In genomic region chr1:239719642-239720258, GRCh38 we compare ENCODE assay signal across 10 cellular contexts.
A peak's percentile ranks its signal among the peaks of the same experiment; 100 is the strongest.
DNase-seq lines count a peak whose midpoint lies in the region; ATAC-seq and TF ChIP-seq lines count a peak whose summit lies in the region.
"Had no signal": no experiment of that assay in that cellular context is flagged by ENCODE, and none has a peak within 500 bp of the region (broad histone marks: within the 10 kb centered on the region; RNA-seq: fewer than 3 reads in every experiment).

No MANE protein-coding gene starts in this region.

- H3K9me3 Mint-ChIP-seq in CD4-positive, alpha-beta T cell = no peaks in the 10 kb centered on the region
- no peaks in the 10 kb centered on the region for H3K9me3 Mint-ChIP-seq in activated T-cell treated with anti-CD3 and anti-CD28 coated beads, Interleukin-2, amount 50 U/mL, for 72 hours

- no peak overlapping the region for H3K27ac Mint-ChIP-seq in CD4-positive, alpha-beta T cell
- H3K27ac Mint-ChIP-seq in activated T-cell treated with anti-CD3 and anti-CD28 coated beads, Interleukin-2, amount 50 U/mL, for 72 hours = no peak overlapping the region

- H3K4me1 ChIP-seq in SJCRH30 = peaks cover 18% of the 10 kb centered on the region
- H3K4me1 ChIP-seq in neutrophil (ENCODE audit: control insufficient read depth in 1 of 2, insufficient read depth in 1 of 2, low read depth in 1 of 2, low read length in 1 of 2) = peaks cover 16 to 22% of the 10 kb centered on the region in 2 experiments
- H3K4me1 ChIP-seq: HAP-1 had no signal

- H3K4me3 ChIP-seq in SJCRH30 (peak overlapping the region; percentile 23), neutrophil (ENCODE audit: low read depth in 1 of 2, low read length in 1 of 2) (peak overlapping the region; percentile 18 to 57)
- H3K4me3 ChIP-seq: HAP-1 had no signal

- TF ChIP-seq CTCF in CD4-positive, alpha-beta T cell (IDR thresholded peaks at IDR 0.05) = no peak
- TF ChIP-seq CTCF in neutrophil (IDR thresholded peaks at IDR 0.05) = no peak

- peak in 9 of 10 experiments; percentile 8 to 59 (median 33) for DNase-seq in CD4-positive, alpha-beta T cell
- DNase-seq in SJCRH30 (peak; percentile 10 to 49), dedifferentiated amniotic fluid mesenchymal stem cell (ENCODE audit: extremely low spot score) (no peak), SHP77 treated with DMSO at 0.1 percent for 48 hours (lab: John Stamatoyannopoulos, UW) (no peak)
- peak; percentile 58 for DNase-seq in activated T-cell treated with anti-CD3 and anti-CD28 coated beads, Interleukin-2, amount 50 U/mL, for 72 hours
- DNase-seq: DMS53 had no signal

- peak; percentile 80 for ATAC-seq in CD4-positive, alpha-beta T cell (ENCODE audit: poor library complexity)
- ATAC-seq in activated T-cell treated with anti-CD3 and anti-CD28 coated beads, Interleukin-2, amount 50 U/mL, for 72 hours (replicated peaks in 1 of 2) = peak; percentile 61 to 65
- ATAC-seq in GM21360 (IDR thresholded peaks at IDR 0.05; ENCODE audit: unreplicated experiment) (no peak), GM18907 (IDR thresholded peaks at IDR 0.05; ENCODE audit: unreplicated experiment) (no peak)

- CTCF ChIA-PET in CD4-positive, alpha-beta T cell (lab: Charles Lee) = no interaction called here

- no peaks in the 10 kb centered on the region for H3K27me3 ChIP-seq in CD4-positive, alpha-beta T cell (ENCODE audit: control insufficient read depth, insufficient read depth, low read length)
- H3K27me3 ChIP-seq in SJCRH30 (no peaks in the 10 kb centered on the region), neutrophil (peaks cover 15% of the 10 kb centered on the region)

- intact Hi-C loops in CD4-positive, alpha-beta T cell (cut with DNase I, micrococcal nuclease) = loop anchor here in 1 of 2 experiments (5.0 to 10.0 kb wide), 3 partner anchors 83 to 312 kb away; no protein-coding TSS in a partner anchor

- H3K36me3 ChIP-seq in SJCRH30 (no peaks in the 10 kb centered on the region), neutrophil (no peaks in the 10 kb centered on the region)
- H3K36me3 ChIP-seq: HAP-1 had no signal

- H3K4me3 Mint-ChIP-seq in CD4-positive, alpha-beta T cell = no peak overlapping the region
- no peak overlapping the region for H3K4me3 Mint-ChIP-seq in activated T-cell treated with anti-CD3 and anti-CD28 coated beads, Interleukin-2, amount 50 U/mL, for 72 hours

- H3K36me3 Mint-ChIP-seq in CD4-positive, alpha-beta T cell (ENCODE audit: low read depth) = peaks cover 31% of the 10 kb centered on the region
- peaks cover 7 to 13% of the 10 kb centered on the region in 2 donors for H3K36me3 Mint-ChIP-seq in activated T-cell treated with anti-CD3 and anti-CD28 coated beads, Interleukin-2, amount 50 U/mL, for 72 hours (ENCODE audit: insufficient read depth in 2 of 2)

- H3K27ac ChIP-seq in CD4-positive, alpha-beta T cell (ENCODE audit: low read depth, low read length) = peak overlapping the region; percentile 75
- H3K27ac ChIP-seq in SJCRH30 (peak overlapping the region; percentile 44), neutrophil (peak overlapping the region; percentile 53)

- peaks cover 41% of the 10 kb centered on the region for H3K4me1 Mint-ChIP-seq in CD4-positive, alpha-beta T cell (ENCODE audit: low read depth)
- peaks cover 35% of the 10 kb centered on the region for H3K4me1 Mint-ChIP-seq in activated T-cell treated with anti-CD3 and anti-CD28 coated beads, Interleukin-2, amount 50 U/mL, for 72 hours (ENCODE audit: low read depth)

- POLR2A ChIA-PET in CD4-positive, alpha-beta T cell (lab: Charles Lee) = interaction anchor here (0.6 to 4.4 kb wide), 19 partner anchors 8 to 172 kb away, joined by 3 to 50 read pairs (median 4); no protein-coding TSS in a partner anchor

- H3K9me3 ChIP-seq in CD4-positive, alpha-beta T cell (ENCODE audit: control insufficient read depth, low read length) = no peaks in the 10 kb centered on the region
- H3K9me3 ChIP-seq in SJCRH30 (replicated peaks) = no peaks in the 10 kb centered on the region
- no peaks in the 10 kb centered on the region for H3K9me3 ChIP-seq in neutrophil
- H3K9me3 ChIP-seq: HAP-1 had no signal

- H3K27me3 Mint-ChIP-seq in CD4-positive, alpha-beta T cell = no peaks in the 10 kb centered on the region
- H3K27me3 Mint-ChIP-seq in activated T-cell treated with anti-CD3 and anti-CD28 coated beads, Interleukin-2, amount 50 U/mL, for 72 hours (ENCODE audit: low read depth) = no peaks in the 10 kb centered on the region

Comparison
In these comparisons a context has a peak if more than half of its experiments do, and no peak if none do; other contexts are left out.
1. ATAC-seq: peak in CD4-positive, alpha-beta T cell (single experiment) and activated T-cell treated with anti-CD3 and anti-CD28 coated beads, Interleukin-2, amount 50 U/mL, for 72 hours (2 of 2); none in GM21360 (single experiment) and GM18907 (single experiment).
2. DNase-seq: peak in CD4-positive, alpha-beta T cell (9 of 10), SJCRH30 (2 of 2) and activated T-cell treated with anti-CD3 and anti-CD28 coated beads, Interleukin-2, amount 50 U/mL, for 72 hours (2 of 2); none in dedifferentiated amniotic fluid mesenchymal stem cell (single experiment) and SHP77 treated with DMSO at 0.1 percent for 48 hours (single experiment).
3. Peak in every context shown above with its lines, with median percentiles within 50 percentile points of each other: H3K27ac ChIP-seq.